Comparison of ENCODE assay signal across 18 cellular contexts in the genomic region with DNA sequence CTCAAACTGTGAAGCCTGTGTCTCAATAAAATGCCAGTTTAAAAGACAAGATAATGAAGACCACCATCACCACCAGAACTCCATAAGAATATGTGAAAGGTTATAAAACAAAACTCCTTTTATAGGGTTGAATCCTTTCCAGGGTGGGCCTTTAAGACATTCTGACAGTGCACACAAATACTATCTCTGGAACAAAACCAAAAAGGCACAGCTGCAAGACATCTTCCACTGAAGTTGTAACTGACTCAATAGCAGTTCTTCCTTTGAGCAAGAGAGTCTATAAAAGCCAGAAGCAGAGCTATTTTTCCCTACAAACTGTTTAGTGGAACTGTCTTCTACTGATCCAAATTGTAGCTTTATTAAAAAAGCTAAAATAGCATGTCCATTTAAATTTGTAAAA.
DNase-seq lines count a peak whose midpoint lies in the region; ATAC-seq and TF ChIP-seq lines count a peak whose summit lies in the region.
"Had no signal": no experiment of that assay in that cellular context is flagged by ENCODE, and none has a peak within 500 bp of the region (broad histone marks: within the 10 kb centered on the region; RNA-seq: fewer than 3 reads in every experiment).

No MANE protein-coding gene starts in this region.

- no peaks in the 10 kb centered on the region for H3K27me3 ChIP-seq in right atrium auricular region

- H3K36me3 ChIP-seq in right atrium auricular region: no peaks in the 10 kb centered on the region

- no peaks in the 10 kb centered on the region for H3K9me3 ChIP-seq in right atrium auricular region
- H3K9me3 ChIP-seq: A549 had no signal

- intact Hi-C loops in Right ventricle myocardium superior (cut with DNase I): no loop called here

- H3K4me3 ChIP-seq in right atrium auricular region: no peak overlapping the region
- H3K4me3 ChIP-seq: A549, GM23338 had no signal

- no peak for DNase-seq in Right ventricle myocardium superior
- DNase-seq in right atrium auricular region (ENCODE audit: low spot score): no peak
- DNase-seq in dedifferentiated amniotic fluid mesenchymal stem cell (ENCODE audit: extremely low spot score): peak; percentile 42
- peak; percentile 62 for DNase-seq in iris pigment epithelial cell (ENCODE audit: low read depth)
- DNase-seq in SHP77 treated with DMSO at 0.1 percent for 48 hours (lab: John Stamatoyannopoulos, UW): no peak
- no peak for DNase-seq in activated CD8-positive, alpha-beta memory T cell treated with anti-CD3 and anti-CD28 coated beads, Interleukin-2, amount 50 U/mL, for 4 hours
- DNase-seq: activated CD4-positive, alpha-beta T cell treated with anti-CD3 and anti-CD28 coated beads for 36 hours; activated naive CD4-positive, alpha-beta T cell treated with anti-CD3 and anti-CD28 coated beads, Interleukin-2, amount 50 U/mL, for 16 hours; activated T-cell treated with anti-CD3 and anti-CD28 coated beads for 4 hours; kidney; MM.1S; posterior cingulate gyrus; stimulated activated CD4-positive, alpha-beta T cell treated with anti-CD3 and anti-CD28 coated beads, Interleukin-15, amount 100 ng/mL, for 24 hours had no signal

- H3K4me1 ChIP-seq in right atrium auricular region: peaks cover 0 to 39% of the 10 kb centered on the region in 2 donors

- no peak for TF ChIP-seq CTCF in right atrium auricular region (IDR thresholded peaks at IDR 0.05)

- peak; percentile 80 for ATAC-seq in Right ventricle myocardium superior (ENCODE audit: poor library complexity)
- ATAC-seq in GM21786 (IDR thresholded peaks at IDR 0.05; ENCODE audit: unreplicated experiment): no peak
- no peak for ATAC-seq in GM18867 (IDR thresholded peaks at IDR 0.05; ENCODE audit: unreplicated experiment)
- ATAC-seq: A549; activated CD4-positive, alpha-beta T cell treated with anti-CD3 and anti-CD28 coated beads for 36 hours; GM23338 had no signal

- no peak overlapping the region for H3K27ac ChIP-seq in right atrium auricular region
- H3K27ac ChIP-seq: A549, RWPE1 had no signal

Comparison
In these comparisons a context has a peak if more than half of its experiments do, and no peak if none do; other contexts are left out.
1. DNase-seq: peak in dedifferentiated amniotic fluid mesenchymal stem cell (single experiment) and iris pigment epithelial cell (single experiment); none in Right ventricle myocardium superior (single experiment), right atrium auricular region (single experiment), SHP77 treated with DMSO at 0.1 percent for 48 hours (single experiment) and activated CD8-positive, alpha-beta memory T cell treated with anti-CD3 and anti-CD28 coated beads, Interleukin-2, amount 50 U/mL, for 4 hours (single experiment).